Comparison of ENCODE assay signal across 18 cellular contexts in genomic region chr22:29259253-29259899, GRCh38. TPM values are rescaled to one million over a fixed set of nuclear protein-coding genes. Genes with fewer than 3 reads are reported as not detected.
DNase-seq lines count a peak whose midpoint lies in the region; ATAC-seq, FAIRE-seq and TF ChIP-seq lines count a peak whose summit lies in the region.
"Had no signal": no experiment of that assay in that cellular context is flagged by ENCODE, and none has a peak within 500 bp of the region (broad histone marks: within the 10 kb centered on the region; RNA-seq: fewer than 3 reads in every experiment).

No MANE protein-coding gene starts in this region.

- H3K18ac ChIP-seq in IMR-90 (ENCODE audit: low read depth, low read length), result no peak overlapping the region

- TF ChIP-seq RAD21 in IMR-90 (IDR thresholded peaks at IDR 0.05; ENCODE audit: low read length), result no peak

- in situ Hi-C loops in IMR-90 (cut with MboI; ENCODE audit: low sequenced_read_pairs) (no loop called here), brain microvascular endothelial cell (cut with HindIII; ENCODE audit: low pct_ligation_motif_present, low sequenced_read_pairs) (no loop called here), ACHN (cut with HindIII; ENCODE audit: low pct_ligation_motif_present, low pct_unique_long_range_greater_than_20kb, low sequenced_read_pairs) (no loop called here)

- no peak overlapping the region for H2BK5ac ChIP-seq in IMR-90 (ENCODE audit: low read depth, low read length, poor library complexity, severe bottlenecking)

- no peaks in the 10 kb centered on the region for H4K20me1 ChIP-seq in IMR-90 (ENCODE audit: insufficient read depth, low read length)

- H3K9me3 ChIP-seq in IMR-90 (ENCODE audit: control insufficient read depth, insufficient read depth, low read length) (no peaks in the 10 kb centered on the region), aorta (ENCODE audit: control insufficient read depth, low read length) (no peaks in the 10 kb centered on the region)
- H3K9me3 ChIP-seq: heart left ventricle, tibial artery had no signal

- CTCF ChIA-PET in IMR-90 (lab: Yijun Ruan, JAX), result no interaction called here

- no TSS peak for BruUV-seq in IMR-90 (replicated peaks; lab: Mats Ljungman, UMichigan)

- no peaks in the 10 kb centered on the region for H3K9me3 Mint-ChIP-seq in nephron progenitor cell
- H3K9me3 Mint-ChIP-seq: activated B cell treated with CpG ODN at 0.5 μM for 24 hours had no signal

- H3K4me1 Mint-ChIP-seq in nephron progenitor cell, result no peaks in the 10 kb centered on the region
- H3K4me1 Mint-ChIP-seq: activated B cell treated with CpG ODN at 0.5 μM for 24 hours had no signal

- dilution Hi-C loops in IMR-90 (cut with HindIII; ENCODE audit: low sequenced_read_pairs, unreplicated experiment), result no loop called here

- H3K27me3 ChIP-seq in IMR-90 (ENCODE audit: control insufficient read depth, insufficient read depth, low read length) (no peaks in the 10 kb centered on the region), brain microvascular endothelial cell (replicated peaks) (no peaks in the 10 kb centered on the region), aorta (ENCODE audit: control insufficient read depth in 1 of 2, insufficient read depth in 2 of 2, low read length in 1 of 2) (no peaks in the 10 kb centered on the region)
- H3K27me3 ChIP-seq: heart left ventricle, tibial artery had no signal

- H3K4me2 ChIP-seq in IMR-90 (ENCODE audit: low read depth, low read length), result no peak overlapping the region

- H3K4me1 ChIP-seq in IMR-90 (ENCODE audit: control insufficient read depth, insufficient read depth, low read length) (no peaks in the 10 kb centered on the region), aorta (ENCODE audit: control insufficient read depth in 1 of 2, insufficient read depth in 2 of 2, low read length in 2 of 2) (no peaks in the 10 kb centered on the region)
- H3K4me1 ChIP-seq: heart left ventricle, tibial artery had no signal

- no peak overlapping the region for H3K14ac ChIP-seq in IMR-90 (replicated peaks; ENCODE audit: low read depth, low read length)

- no peak for DNase-seq in IMR-90
- no peak for DNase-seq in brain microvascular endothelial cell
- no peak for DNase-seq in nephron progenitor cell
- DNase-seq in OCI-M2 (lab: John Stamatoyannopoulos, UW; ENCODE audit: unreplicated experiment), result no peak
- no peak for DNase-seq in ACHN
- DNase-seq in aorta, result no peak
- DNase-seq: activated B cell treated with CpG ODN at 0.5 μM for 24 hours; central memory CD4-positive, alpha-beta T cell; GDM1; GOT3; heart left ventricle; left cardiac atrium; NCI-H2029 had no signal

- H3K79me1 ChIP-seq in IMR-90 (ENCODE audit: low read depth in 1 of 2, low read length in 2 of 2), result no peaks in the 10 kb centered on the region

- 0 out of 2 replicates have a peak, but pooled peaks cover 2% of the 10 kb centered on the region for H3K9me1 ChIP-seq in IMR-90 (ENCODE audit: insufficient read depth, low read length)

- H3K9ac ChIP-seq in IMR-90 (ENCODE audit: low read depth, low read length), result no peak overlapping the region

- no peak for TF ChIP-seq POLR2A in IMR-90 (IDR thresholded peaks at IDR 0.05; ENCODE audit: low read depth, low read length)

- peak overlapping the region; percentile 43 for H2AFZ ChIP-seq in IMR-90 (replicated peaks; ENCODE audit: low read length, poor library complexity)

- TF ChIP-seq CTCF in IMR-90 (conservative IDR thresholded peaks at IDR 0.05; ENCODE audit: low read depth, low read length) (no peak), brain microvascular endothelial cell (IDR thresholded peaks at IDR 0.05; ENCODE audit: low read depth, low read length, missing control alignments) (peak; percentile 42), nephron progenitor cell (IDR thresholded peaks at IDR 0.05) (peak; percentile 7)

- H3K27ac Mint-ChIP-seq in nephron progenitor cell, result peak overlapping the region; percentile 29
- H3K27ac Mint-ChIP-seq: activated B cell treated with CpG ODN at 0.5 μM for 24 hours; activated naive CD8-positive, alpha-beta T cell had no signal

- intact Hi-C loops in IMR-90 (cut with micrococcal nuclease), result no loop called here
- intact Hi-C loops in aorta (cut with DNase I), result no loop called here

- no peak overlapping the region for H3K27ac ChIP-seq in IMR-90 (ENCODE audit: insufficient read depth, low read length)
- H3K27ac ChIP-seq in brain microvascular endothelial cell, result no peak overlapping the region
- no peak overlapping the region for H3K27ac ChIP-seq in aorta (ENCODE audit: low read depth in 1 of 2, low read length in 2 of 2)
- H3K27ac ChIP-seq: heart left ventricle, SK-N-MC, tibial artery had no signal

- no peak overlapping the region for H4K91ac ChIP-seq in IMR-90 (ENCODE audit: insufficient read depth, low read depth, low read length)

- WGBS in IMR-90 (ENCODE audit: extremely low coverage in 2 of 2, insufficient read length in 1 of 2), 2 experiments, result 100% methylated on average over 1 of the region's 11 CpGs; no CpG with 5 or more reads in 1 of the 2 experiments
- 78 to 82% methylated on average over 11 of the region's 11 CpGs for WGBS in aorta, 2 donors

- no peak overlapping the region for H3K4ac ChIP-seq in IMR-90 (ENCODE audit: low read depth, low read length)

- H2BK15ac ChIP-seq in IMR-90 (ENCODE audit: low read depth, low read length), result no peak overlapping the region

- H2BK20ac ChIP-seq in IMR-90 (ENCODE audit: low read depth, low read length), result no peak overlapping the region

- H3K56ac ChIP-seq in IMR-90 (ENCODE audit: extremely low read depth, insufficient read depth, low read length), result no peak overlapping the region

- no peak overlapping the region for H2BK120ac ChIP-seq in IMR-90 (ENCODE audit: low read depth, low read length)

- ATAC-seq in IMR-90 (ENCODE audit: low read depth) (no peak), aorta (ENCODE audit: low FRiP score) (no peak)

- no peak overlapping the region for H4K5ac ChIP-seq in IMR-90 (ENCODE audit: low read depth, low read length)

- no peak overlapping the region for H3K23ac ChIP-seq in IMR-90 (ENCODE audit: low read depth, low read length)

- peaks cover 11% of the 10 kb centered on the region for H3K36me3 Mint-ChIP-seq in nephron progenitor cell (ENCODE audit: low read depth)
- H3K36me3 Mint-ChIP-seq: activated naive CD8-positive, alpha-beta T cell had no signal

- no peaks in the 10 kb centered on the region for H3K27me3 Mint-ChIP-seq in nephron progenitor cell (ENCODE audit: low read depth, poor library complexity)
- H3K27me3 Mint-ChIP-seq: activated B cell treated with CpG ODN at 0.5 μM for 24 hours; activated naive CD8-positive, alpha-beta T cell had no signal

- H2AK5ac ChIP-seq in IMR-90 (ENCODE audit: low read depth, low read length), result no peak overlapping the region

- H3K36me3 ChIP-seq in IMR-90 (ENCODE audit: control insufficient read depth, insufficient read depth, low read length) (peaks cover 14% of the 10 kb centered on the region), brain microvascular endothelial cell (replicated peaks) (no peaks in the 10 kb centered on the region), aorta (ENCODE audit: control insufficient read depth in 1 of 2, insufficient read depth in 2 of 2, low read length in 1 of 2) (no peaks in the 10 kb centered on the region)

- POLR2A ChIA-PET in IMR-90 (lab: Charles Lee; ENCODE audit: unreplicated experiment), result no interaction called here

- peak; percentile 81 for FAIRE-seq in G401.6 (lab: Jason Lieb, UNC)

- no peak overlapping the region for H4K8ac ChIP-seq in IMR-90 (ENCODE audit: low read depth in 2 of 2, low read length in 2 of 2)

- H3K4me3 Mint-ChIP-seq in nephron progenitor cell, result no peak overlapping the region
- H3K4me3 Mint-ChIP-seq: activated B cell treated with CpG ODN at 0.5 μM for 24 hours; activated naive CD8-positive, alpha-beta T cell had no signal

- H3K4me3 ChIP-seq in IMR-90 (ENCODE audit: insufficient read depth, low read depth, low read length) (no peak overlapping the region), brain microvascular endothelial cell (ENCODE audit: low read depth, low read length) (no peak overlapping the region), aorta (ENCODE audit: low read length in 2 of 2) (no peak overlapping the region)
- H3K4me3 ChIP-seq: heart left ventricle, SK-N-MC, tibial artery had no signal

- H2AK9ac ChIP-seq in IMR-90 (replicated peaks; ENCODE audit: low read depth, low read length, poor library complexity), result no peak overlapping the region

TF ChIP-seq in IMR-90, 13 proteins besides CTCF, POLR2A, EP300 and RAD21 (continues in another document):
- TF ChIP-seq MAZ (IDR thresholded peaks at IDR 0.05; ENCODE audit: borderline replicate concordance, low read depth, low read length) (no peak), MXI1 (IDR thresholded peaks at IDR 0.05; ENCODE audit: borderline replicate concordance, low read depth, low read length) (no peak), MAFK (IDR thresholded peaks at IDR 0.05; ENCODE audit: low read depth, low read length) (no peak)

RNA-seq across cellular contexts. Expression of gene RHBDD3, which starts 8.4 kb away (rescaled TPM):
- total RNA-seq in IMR-90 (2012; rRNA removed) (5.7 and 6.9 TPM in 2 replicates), aorta (10 to 100 TPM in 1 of 2 donors, 1 to 10 TPM in 1; 9.0 to 17.4 TPM)
- polyA plus RNA-seq in IMR-90 (2012; rRNA removed) (21.2 and 21.5 TPM in 2 replicates), aorta (10 to 100 TPM in 1 of 2 donors, 1 to 10 TPM in 1; 5.5 to 19.4 TPM)
- 16.5 and 26.9 TPM in 2 replicates for polyA plus RNA-seq in IMR-90 (2012; cell fraction: cytosol; rRNA removed)
- polyA plus RNA-seq in IMR-90 (2012; cell fraction: nucleus; rRNA removed; ENCODE audit: low replicate concordance), result 32.2 and 94.3 TPM in 2 replicates

RNA-seq across cellular contexts. Expression of gene EWSR1, which starts 8.7 kb away (rescaled TPM):
- total RNA-seq in IMR-90 (2012; rRNA removed) (414 and 518 TPM in 2 replicates), aorta (100 to 1,000 TPM; 176 to 184 TPM)
- polyA plus RNA-seq in IMR-90 (2012; rRNA removed) (243 and 267 TPM in 2 replicates), aorta (100 to 1,000 TPM in 1 of 2 donors, 10 to 100 TPM in 1; 74.8 to 207 TPM)
- 124 and 135 TPM in 2 replicates for polyA plus RNA-seq in IMR-90 (2012; cell fraction: cytosol; rRNA removed)
- 764 and 770 TPM in 2 replicates for polyA plus RNA-seq in IMR-90 (2012; cell fraction: nucleus; rRNA removed; ENCODE audit: low replicate concordance)

RNA-seq across cellular contexts. Expression of gene GAS2L1, which starts 47.1 kb away (rescaled TPM):
- total RNA-seq in IMR-90 (2012; rRNA removed), result 1.4 TPM in 2 replicates
- 15.6 and 22.5 TPM in 2 replicates for polyA plus RNA-seq in IMR-90 (2012; rRNA removed)
- 24.1 and 32.2 TPM in 2 replicates for polyA plus RNA-seq in IMR-90 (2012; cell fraction: cytosol; rRNA removed)
- polyA plus RNA-seq in IMR-90 (2012; cell fraction: nucleus; rRNA removed; ENCODE audit: low replicate concordance), result 20.1 and 69.5 TPM in 2 replicates
- 10 to 100 TPM; 21.0 to 22.3 TPM for total RNA-seq in aorta
- polyA plus RNA-seq in aorta, result 10 to 100 TPM; 11.4 to 21.5 TPM
- total RNA-seq: activated B cell treated with CpG ODN at 0.5 μM for 24 hours had no signal

RNA-seq across cellular contexts. Expression of gene EMID1, which starts 53.7 kb away (rescaled TPM):
- total RNA-seq in IMR-90 (2012; rRNA removed), result 0.28 and 0.54 TPM in 2 replicates
- 1.2 and 1.3 TPM in 2 replicates for polyA plus RNA-seq in IMR-90 (2012; rRNA removed)
- 0.41 and 2.3 TPM in 2 replicates for polyA plus RNA-seq in IMR-90 (2012; cell fraction: cytosol; rRNA removed)
- 2.9 TPM in 2 replicates for polyA plus RNA-seq in IMR-90 (2012; cell fraction: nucleus; rRNA removed; ENCODE audit: low replicate concordance)
- 1 to 10 TPM; 1.2 to 7.0 TPM for total RNA-seq in aorta
- under 1 TPM; 0.13 to 0.69 TPM for polyA plus RNA-seq in aorta
- total RNA-seq: activated B cell treated with CpG ODN at 0.5 μM for 24 hours, pulmonary artery endothelial cell had no signal

RNA-seq across cellular contexts. Expression of gene RASL10A, which starts 56.1 kb away (rescaled TPM):
- total RNA-seq in IMR-90 (2012; rRNA removed) (not detected in 2 replicates), aorta (1 to 10 TPM; 3.0 to 3.5 TPM)
- polyA plus RNA-seq in IMR-90 (2012; rRNA removed) (0.07 and 0.26 TPM in 2 replicates), aorta (under 1 TPM in 1 of 2 donors, not detected in 1; 0.49 TPM)
- polyA plus RNA-seq in IMR-90 (2012; cell fraction: cytosol; rRNA removed), result 0.22 TPM in 1 of 2 replicates, not detected in the other
- 0.89 and 2.7 TPM in 2 replicates for polyA plus RNA-seq in IMR-90 (2012; cell fraction: nucleus; rRNA removed; ENCODE audit: low replicate concordance)
